ENCODE assay signal across 12 cellular contexts in genomic region chr1:53324728-53325297, GRCh38. TPM values are rescaled to one million over a fixed set of nuclear protein-coding genes. Genes with fewer than 3 reads are reported as not detected.
DNase-seq lines count a peak whose midpoint lies in the region; ATAC-seq and TF ChIP-seq lines count a peak whose summit lies in the region.
"Had no signal": no experiment of that assay in that cellular context is flagged by ENCODE, and none has a peak within 500 bp of the region (broad histone marks: within the 10 kb centered on the region; RNA-seq: fewer than 3 reads in every experiment).

No MANE protein-coding gene starts in this region.

- CTCF ChIA-PET in CD4-positive, alpha-beta T cell (lab: Charles Lee) = interaction anchor here (0.6 to 0.9 kb wide), 2 partner anchors 68 to 629 kb away, joined by 3 to 4 read pairs; no protein-coding TSS in a partner anchor
- CTCF ChIA-PET in GM10248 (lab: Yijun Ruan, JAX) = interaction anchor here (0.7 to 1.8 kb wide), 5 partner anchors 20 to 46 kb away, joined by 3 to 5 read pairs (median 3); no protein-coding TSS in a partner anchor

- H3K4me2 ChIP-seq in KMS-11 = peak overlapping the region; percentile 86

- H3K27ac Mint-ChIP-seq in CD4-positive, alpha-beta T cell = peak overlapping the region; percentile 79
- peak overlapping the region; percentile 81 to 95 for H3K27ac Mint-ChIP-seq in activated naive CD4-positive, alpha-beta T cell treated with anti-CD3 and anti-CD28 coated beads, Interleukin-2, amount 50 U/mL, for 72 hours

- H3K36me3 Mint-ChIP-seq in CD4-positive, alpha-beta T cell (ENCODE audit: low read depth) = peaks cover 4% of the 10 kb centered on the region
- peaks cover 28 to 33% of the 10 kb centered on the region in 2 donors for H3K36me3 Mint-ChIP-seq in activated naive CD4-positive, alpha-beta T cell treated with anti-CD3 and anti-CD28 coated beads, Interleukin-2, amount 50 U/mL, for 72 hours

- intact Hi-C loops in CD4-positive, alpha-beta T cell (cut with DNase I, micrococcal nuclease) = loop anchor here in 1 of 2 experiments (5.0 to 10.0 kb wide), 3 partner anchors 88 to 1390 kb away; partner anchors contain the start of genes IFT25, LRRC42, MAGOH and TTC4
- intact Hi-C loops in left lung (cut with DNase I) = no loop called here
- intact Hi-C loops in colonic mucosa (cut with DNase I) = no loop called here

- no peaks in the 10 kb centered on the region for H4K20me1 ChIP-seq in KMS-11 (ENCODE audit: insufficient read depth)

- POLR2A ChIA-PET in CD4-positive, alpha-beta T cell (lab: Charles Lee) = no interaction called here
- POLR2A ChIA-PET in GM10248 (lab: Yijun Ruan, JAX) = no interaction called here

- DNase-seq in CD4-positive, alpha-beta T cell = no peak
- DNase-seq in activated naive CD4-positive, alpha-beta T cell treated with anti-CD3 and anti-CD28 coated beads, Interleukin-2, amount 50 U/mL, for 72 hours (ENCODE audit: low spot score in 2 of 2) = no peak
- no peak for DNase-seq in left lung
- no peak for DNase-seq in NK-92 (lab: John Stamatoyannopoulos, UW; ENCODE audit: unreplicated experiment)
- DNase-seq in NCI-H748 treated with DMSO at 0.1 percent for 48 hours (lab: John Stamatoyannopoulos, UW) = no peak
- DNase-seq in colonic mucosa = no peak
- DNase-seq in GM10248 (ENCODE audit: extremely low spot score) = no peak
- DNase-seq: DMS53, NCI-H2029, ovary, uterus had no signal

- peak overlapping the region; percentile 99; the same call in 1 of the 2 replicates for H3K9ac ChIP-seq in KMS-11
- peak overlapping the region in 1 of 2 donors; percentile 18 for H3K9ac ChIP-seq in colonic mucosa (ENCODE audit: low read depth in 2 of 2, low read length in 2 of 2)

- peaks cover 17% of the 10 kb centered on the region for H3K4me1 Mint-ChIP-seq in CD4-positive, alpha-beta T cell (ENCODE audit: low read depth)

- H3K4me1 ChIP-seq in KMS-11 (ENCODE audit: low read depth, poor library complexity, severe bottlenecking) (peaks cover 22% of the 10 kb centered on the region), left lung (peaks cover 15 to 36% of the 10 kb centered on the region in 2 donors), colonic mucosa (peaks cover 6% of the 10 kb centered on the region)

- peaks cover 72% of the 10 kb centered on the region for H3K79me2 ChIP-seq in KMS-11 (ENCODE audit: insufficient read depth, low read depth)

- no peak overlapping the region for H3K4me3 ChIP-seq in KMS-11 (IDR thresholded peaks at IDR 0.05; ENCODE audit: insufficient read depth, low read depth, low read length)
- H3K4me3 ChIP-seq in left lung = peak overlapping the region in 1 of 2 donors; percentile 76
- no peak overlapping the region for H3K4me3 ChIP-seq in colonic mucosa

- no peaks in the 10 kb centered on the region for H3K27me3 Mint-ChIP-seq in CD4-positive, alpha-beta T cell

- no peak overlapping the region for H3K27ac ChIP-seq in CD4-positive, alpha-beta T cell (ENCODE audit: low read depth, low read length)
- H3K27ac ChIP-seq in KMS-11 = peak overlapping the region; percentile 99; the same call in 1 of the 2 replicates
- peak overlapping the region in 1 of 2 donors; percentile 86 for H3K27ac ChIP-seq in left lung
- H3K27ac ChIP-seq in colonic mucosa = no peak overlapping the region
- H3K27ac ChIP-seq: ovary, uterus had no signal

- H3K4me3 Mint-ChIP-seq in CD4-positive, alpha-beta T cell = peak overlapping the region; percentile 63

- H2AFZ ChIP-seq in KMS-11 (ENCODE audit: low read depth) = no peak overlapping the region

- H3K9me3 ChIP-seq in CD4-positive, alpha-beta T cell (ENCODE audit: control insufficient read depth, low read length) = no peaks in the 10 kb centered on the region
- H3K9me3 ChIP-seq in left lung (no peaks in the 10 kb centered on the region), colonic mucosa (no peaks in the 10 kb centered on the region)
- H3K9me3 ChIP-seq: ovary, uterus had no signal

- no peak for TF ChIP-seq CTCF in CD4-positive, alpha-beta T cell (IDR thresholded peaks at IDR 0.05)
- TF ChIP-seq CTCF in KMS-11 (conservative IDR thresholded peaks at IDR 0.05; ENCODE audit: low read depth, low read length) = no peak
- no peak for TF ChIP-seq CTCF in left lung (IDR thresholded peaks at IDR 0.05)
- TF ChIP-seq CTCF in colonic mucosa (IDR thresholded peaks at IDR 0.05) = no peak
- no peak for TF ChIP-seq CTCF in GM10248 (IDR thresholded peaks at IDR 0.05; ENCODE audit: control extremely low read depth, extremely low read depth, low read depth, missing control alignments)

- ATAC-seq in CD4-positive, alpha-beta T cell (ENCODE audit: poor library complexity) = no peak
- no peak for ATAC-seq in activated naive CD4-positive, alpha-beta T cell treated with anti-CD3 and anti-CD28 coated beads, Interleukin-2, amount 50 U/mL, for 72 hours
- peak; percentile 41 for ATAC-seq in left lung

- no peaks in the 10 kb centered on the region for H3K27me3 ChIP-seq in CD4-positive, alpha-beta T cell (ENCODE audit: control insufficient read depth, insufficient read depth, low read length)
- no peaks in the 10 kb centered on the region for H3K27me3 ChIP-seq in KMS-11 (ENCODE audit: insufficient read depth, low read depth)
- peaks cover 0 to 38% of the 10 kb centered on the region in 2 donors for H3K27me3 ChIP-seq in left lung
- H3K27me3 ChIP-seq in colonic mucosa = no peaks in the 10 kb centered on the region
- H3K27me3 ChIP-seq: ovary, uterus had no signal

- no peaks in the 10 kb centered on the region for H3K9me3 Mint-ChIP-seq in CD4-positive, alpha-beta T cell
- no peaks in the 10 kb centered on the region for H3K9me3 Mint-ChIP-seq in activated naive CD4-positive, alpha-beta T cell treated with anti-CD3 and anti-CD28 coated beads, Interleukin-2, amount 50 U/mL, for 72 hours

- H3K36me3 ChIP-seq in KMS-11 (ENCODE audit: insufficient read depth) (peaks cover 20% of the 10 kb centered on the region; the same call in 1 of the 2 replicates), left lung (peaks cover 0 to 32% of the 10 kb centered on the region in 2 donors), colonic mucosa (no peaks in the 10 kb centered on the region)
- H3K36me3 ChIP-seq: ovary, uterus had no signal

RNA-seq across cellular contexts. Expression of gene LRP8, which starts 3.1 kb away (rescaled TPM):
- total RNA-seq in CD4-positive, alpha-beta T cell = 10 to 100 TPM in 1 of 2 experiments, 1 to 10 TPM in 1; 8.1 to 11.5 TPM
- 10 to 100 TPM; 39.8 to 43.7 TPM for total RNA-seq in activated naive CD4-positive, alpha-beta T cell treated with anti-CD3 and anti-CD28 coated beads, Interleukin-2, amount 50 U/mL, for 72 hours
- total RNA-seq in left lung = 10 to 100 TPM in 1 of 2 donors, 1 to 10 TPM in 1; 7.6 to 36.6 TPM
- 10 to 100 TPM in 1 of 2 donors, 1 to 10 TPM in 1; 4.7 to 15.3 TPM for total RNA-seq in colonic mucosa
